ENCODE assay signal across 35 cellular contexts in the genomic region with DNA sequence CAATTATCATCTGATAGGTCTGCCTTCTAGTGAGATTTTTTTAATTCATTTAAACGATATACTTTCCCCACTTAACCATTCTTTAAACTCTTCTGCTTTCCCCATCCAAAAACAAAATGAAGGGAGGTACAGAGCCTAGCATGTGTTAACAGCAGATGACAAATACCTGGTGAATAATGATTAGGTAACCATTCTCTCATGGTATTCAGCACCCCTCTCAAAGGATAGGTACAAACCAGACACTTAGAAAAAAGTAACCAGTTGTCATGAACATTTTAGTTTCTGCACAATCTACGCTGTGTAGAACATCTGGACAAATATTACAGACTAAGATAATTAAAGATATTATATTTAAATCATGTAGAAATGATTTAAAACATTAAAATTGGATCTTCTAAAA. TPM values are rescaled to one million over a fixed set of nuclear protein-coding genes. Genes with fewer than 3 reads are reported as not detected.
"Had no signal": no experiment of that assay in that cellular context is flagged by ENCODE, and none has a peak within 500 bp of the region (broad histone marks: within the 10 kb centered on the region; RNA-seq: fewer than 3 reads in every experiment).

No MANE protein-coding gene starts in this region.

- H3K36me3 Mint-ChIP-seq: activated CD4-positive, alpha-beta memory T cell treated with anti-CD3 and anti-CD28 coated beads for 36 hours; activated CD8-positive, alpha-beta memory T cell treated with anti-CD3 and anti-CD28 coated beads, Interleukin-2, amount 10 ng/mL, durations not matched to agents 7 days and 5 days; activated naive CD8-positive, alpha-beta T cell treated with anti-CD3 and anti-CD28 coated beads for 36 hours had no signal

- H3K27ac ChIP-seq: adrenal gland, body of pancreas, cardiac muscle cell, colonic mucosa, esophagus muscularis mucosa, gastroesophageal sphincter, heart right ventricle had no signal

- H3K4me1 Mint-ChIP-seq: activated CD4-positive, alpha-beta T cell treated with anti-CD3 and anti-CD28 coated beads for 36 hours; activated CD4-positive, alpha-beta T cell treated with anti-CD3 and anti-CD28 coated beads, Interleukin-2, amount 10 ng/mL, durations not matched to agents 24 days and 14 days; activated CD8-positive, alpha-beta memory T cell treated with anti-CD3 and anti-CD28 coated beads, Interleukin-2, amount 10 ng/mL, durations not matched to agents 7 days and 5 days; activated naive CD4-positive, alpha-beta T cell treated with anti-CD3 and anti-CD28 coated beads, Interleukin-2, amount 50 U/mL, for 24 hours; activated naive CD8-positive, alpha-beta T cell treated with anti-CD3 and anti-CD28 coated beads for 36 hours; activated naive CD8-positive, alpha-beta T cell treated with anti-CD3 and anti-CD28 coated beads, Interleukin-2, amount 50 U/mL, for 24 hours; T-helper 17 cell had no signal

- H3K4me3 Mint-ChIP-seq: activated CD4-positive, alpha-beta memory T cell treated with anti-CD3 and anti-CD28 coated beads for 36 hours; activated CD4-positive, alpha-beta T cell treated with anti-CD3 and anti-CD28 coated beads for 36 hours; activated CD4-positive, alpha-beta T cell treated with anti-CD3 and anti-CD28 coated beads, Interleukin-2, amount 10 ng/mL, durations not matched to agents 24 days and 14 days; activated CD8-positive, alpha-beta memory T cell treated with anti-CD3 and anti-CD28 coated beads, Interleukin-2, amount 10 ng/mL, durations not matched to agents 7 days and 5 days; activated CD8-positive, alpha-beta T cell treated with anti-CD3 and anti-CD28 coated beads, Interleukin-2, amount 10 ng/mL, durations not matched to agents 7 days and 5 days; activated naive CD4-positive, alpha-beta T cell treated with anti-CD3 and anti-CD28 coated beads for 36 hours; activated naive CD4-positive, alpha-beta T cell treated with anti-CD3 and anti-CD28 coated beads, Interleukin-2, amount 50 U/mL, for 24 hours; activated naive CD8-positive, alpha-beta T cell treated with anti-CD3 and anti-CD28 coated beads for 36 hours; activated naive CD8-positive, alpha-beta T cell treated with anti-CD3 and anti-CD28 coated beads, Interleukin-2, amount 50 U/mL, for 24 hours; activated T-helper 1 cell treated with anti-CD3 and anti-CD28 coated beads, Interleukin-12 subunit alpha, Interleukin-12 subunit beta, Interleukin-2, Interleukin-4 antibody, amounts not matched to agents 30 ng/mL and 10 ng/mL and 1 ng/mL, durations not matched to agents 14 hours and 24 hours and 36 hours; T-helper 17 cell; T-helper 2 cell treated with Interferon-gamma antibody and Interleukin-4, amounts not matched to agents 5 μg/mL and 100 μg/mL, for 36 hours had no signal

- FAIRE-seq: endothelial cell of umbilical vein had no signal

- H3K4me1 ChIP-seq: adrenal gland, body of pancreas, colonic mucosa, esophagus muscularis mucosa, gastroesophageal sphincter, heart right ventricle had no signal

- H3K4me3 ChIP-seq: adrenal gland, body of pancreas, cardiac muscle cell, colonic mucosa, esophagus muscularis mucosa, gastroesophageal sphincter, heart right ventricle had no signal

- H3K27me3 ChIP-seq: adrenal gland, body of pancreas, cardiac muscle cell, colonic mucosa, esophagus muscularis mucosa, gastroesophageal sphincter, heart right ventricle had no signal

- H3K36me3 ChIP-seq: adrenal gland, cardiac muscle cell, colonic mucosa, esophagus muscularis mucosa, gastroesophageal sphincter, heart right ventricle had no signal

- DNase-seq: activated CD4-positive, alpha-beta memory T cell treated with anti-CD3 and anti-CD28 coated beads for 36 hours; activated CD4-positive, alpha-beta T cell treated with anti-CD3 and anti-CD28 coated beads for 36 hours; activated CD4-positive, alpha-beta T cell treated with anti-CD3 and anti-CD28 coated beads, Interleukin-2, amount 10 ng/mL, durations not matched to agents 24 days and 14 days; activated CD4-positive, CD25-positive, alpha-beta regulatory T cell; activated CD4-positive, CD25-positive, alpha-beta regulatory T cell treated with anti-CD3 and anti-CD28 coated beads, Interleukin-2, amount 50 U/mL, for 72 hours; activated CD8-positive, alpha-beta memory T cell treated with anti-CD3 and anti-CD28 coated beads, Interleukin-2, amount 10 ng/mL, durations not matched to agents 7 days and 5 days; activated CD8-positive, alpha-beta memory T cell treated with anti-CD3 and anti-CD28 coated beads, Interleukin-2, amount 50 U/mL, for 4 hours; activated CD8-positive, alpha-beta T cell treated with anti-CD3 and anti-CD28 coated beads, Interleukin-2, amount 10 ng/mL, durations not matched to agents 7 days and 5 days; activated effector memory CD4-positive, alpha-beta T cell treated with anti-CD3 and anti-CD28 coated beads, Interleukin-2, amount 50 U/mL, for 16 hours; activated naive CD4-positive, alpha-beta T cell treated with anti-CD3 and anti-CD28 coated beads for 36 hours; activated naive CD8-positive, alpha-beta T cell treated with anti-CD3 and anti-CD28 coated beads for 36 hours; activated naive CD8-positive, alpha-beta T cell treated with anti-CD3 and anti-CD28 coated beads, Interleukin-2, amount 50 U/mL, for 24 hours; activated T-cell treated with anti-CD3 and anti-CD28 coated beads, Interleukin-2, amount 50 U/mL, for 1 hour; activated T-cell treated with anti-CD3 and anti-CD28 coated beads, Interleukin-2, amount 50 U/mL, for 48 hours; adrenal gland; amygdala; aorta; body of pancreas; central memory CD4-positive, alpha-beta T cell; cerebellar nuclear complex; colonic mucosa; effector CD8-positive, alpha-beta T cell; foreskin melanocyte; heart right ventricle; T-helper 1 cell; T-helper 17 cell; T1000 had no signal

- H3K27ac Mint-ChIP-seq: activated CD4-positive, alpha-beta memory T cell treated with anti-CD3 and anti-CD28 coated beads for 36 hours; activated CD4-positive, alpha-beta T cell treated with anti-CD3 and anti-CD28 coated beads for 36 hours; activated CD4-positive, alpha-beta T cell treated with anti-CD3 and anti-CD28 coated beads, Interleukin-2, amount 10 ng/mL, durations not matched to agents 24 days and 14 days; activated CD8-positive, alpha-beta memory T cell treated with anti-CD3 and anti-CD28 coated beads, Interleukin-2, amount 10 ng/mL, durations not matched to agents 7 days and 5 days; activated CD8-positive, alpha-beta T cell treated with anti-CD3 and anti-CD28 coated beads, Interleukin-2, amount 10 ng/mL, durations not matched to agents 7 days and 5 days; activated naive CD4-positive, alpha-beta T cell treated with anti-CD3 and anti-CD28 coated beads for 36 hours; activated naive CD4-positive, alpha-beta T cell treated with anti-CD3 and anti-CD28 coated beads, Interleukin-2, amount 50 U/mL, for 24 hours; activated naive CD8-positive, alpha-beta T cell treated with anti-CD3 and anti-CD28 coated beads for 36 hours; activated naive CD8-positive, alpha-beta T cell treated with anti-CD3 and anti-CD28 coated beads, Interleukin-2, amount 50 U/mL, for 24 hours; activated T-helper 1 cell treated with anti-CD3 and anti-CD28 coated beads, Interleukin-12 subunit alpha, Interleukin-12 subunit beta, Interleukin-2, Interleukin-4 antibody, amounts not matched to agents 30 ng/mL and 10 ng/mL and 1 ng/mL, durations not matched to agents 14 hours and 24 hours and 36 hours; activated T-helper 2 cell treated with anti-CD3 and anti-CD28 coated beads, Interferon-gamma antibody, Interleukin-2, Interleukin-4, amounts not matched to agents 10 μg/mL and 5 μg/mL and 100 μg/mL, durations not matched to agents 14 hours and 24 hours and 36 hours; T-helper 17 cell; T-helper 2 cell treated with Interferon-gamma antibody and Interleukin-4, amounts not matched to agents 5 μg/mL and 100 μg/mL, for 36 hours had no signal

- H3K9me3 Mint-ChIP-seq: activated CD4-positive, alpha-beta T cell treated with anti-CD3 and anti-CD28 coated beads, Interleukin-2, amount 10 ng/mL, durations not matched to agents 24 days and 14 days; activated naive CD4-positive, alpha-beta T cell treated with anti-CD3 and anti-CD28 coated beads for 36 hours; activated naive CD4-positive, alpha-beta T cell treated with anti-CD3 and anti-CD28 coated beads, Interleukin-2, amount 50 U/mL, for 24 hours; activated naive CD8-positive, alpha-beta T cell treated with anti-CD3 and anti-CD28 coated beads for 36 hours; activated naive CD8-positive, alpha-beta T cell treated with anti-CD3 and anti-CD28 coated beads, Interleukin-2, amount 50 U/mL, for 24 hours; activated T-helper 1 cell treated with anti-CD3 and anti-CD28 coated beads, Interleukin-12 subunit alpha, Interleukin-12 subunit beta, Interleukin-2, Interleukin-4 antibody, amounts not matched to agents 30 ng/mL and 10 ng/mL and 1 ng/mL, durations not matched to agents 14 hours and 24 hours and 36 hours; activated T-helper 2 cell treated with anti-CD3 and anti-CD28 coated beads, Interferon-gamma antibody, Interleukin-2, Interleukin-4, amounts not matched to agents 10 μg/mL and 5 μg/mL and 100 μg/mL, durations not matched to agents 14 hours and 24 hours and 36 hours; T-helper 2 cell treated with Interferon-gamma antibody and Interleukin-4, amounts not matched to agents 5 μg/mL and 100 μg/mL, for 36 hours had no signal

- H3K9me3 ChIP-seq: adrenal gland, body of pancreas, colonic mucosa, esophagus muscularis mucosa, gastroesophageal sphincter had no signal

- H3K27me3 Mint-ChIP-seq: activated CD4-positive, alpha-beta memory T cell treated with anti-CD3 and anti-CD28 coated beads for 36 hours; activated naive CD8-positive, alpha-beta T cell treated with anti-CD3 and anti-CD28 coated beads for 36 hours; activated naive CD8-positive, alpha-beta T cell treated with anti-CD3 and anti-CD28 coated beads, Interleukin-2, amount 50 U/mL, for 24 hours had no signal

RNA-seq across cellular contexts. Expression of a gene that starts 56.3 kb away (rescaled TPM):
- total RNA-seq: activated CD4-positive, alpha-beta T cell treated with anti-CD3 and anti-CD28 coated beads for 36 hours; activated CD4-positive, alpha-beta T cell treated with anti-CD3 and anti-CD28 coated beads, Interleukin-2, amount 10 ng/mL, durations not matched to agents 24 days and 14 days; activated CD8-positive, alpha-beta T cell treated with anti-CD3 and anti-CD28 coated beads, Interleukin-2, amount 10 ng/mL, durations not matched to agents 7 days and 5 days; activated T-helper 1 cell treated with anti-CD3 and anti-CD28 coated beads, Interleukin-12 subunit alpha, Interleukin-12 subunit beta, Interleukin-2, Interleukin-4 antibody, amounts not matched to agents 30 ng/mL and 10 ng/mL and 1 ng/mL, durations not matched to agents 14 hours and 24 hours and 36 hours; activated T-helper 2 cell treated with anti-CD3 and anti-CD28 coated beads, Interferon-gamma antibody, Interleukin-2, Interleukin-4, amounts not matched to agents 10 μg/mL and 5 μg/mL and 100 μg/mL, durations not matched to agents 14 hours and 24 hours and 36 hours had no signal
